16 cellular contexts compared by ENCODE assay signal in genomic region chr22:48701296-48702030, GRCh38.
DNase-seq lines count a peak whose midpoint lies in the region; ATAC-seq and TF ChIP-seq lines count a peak whose summit lies in the region.
"Had no signal": no experiment of that assay in that cellular context is flagged by ENCODE, and none has a peak within 500 bp of the region (broad histone marks: within the 10 kb centered on the region; RNA-seq: fewer than 3 reads in every experiment).

No MANE protein-coding gene starts in this region.

- DNase-seq in GM23338 (ENCODE audit: low spot score) (no peak), body of pancreas (no peak), substantia nigra (lab: John Stamatoyannopoulos, UW) (no peak), mesenchymal stem cell (no peak), nephron progenitor cell (no peak), NCI-H187 (lab: John Stamatoyannopoulos, UW) (no peak)
- DNase-seq in activated CD8-positive, alpha-beta T cell treated with anti-CD3 and anti-CD28 coated beads, Interleukin-2, amount 10 ng/mL, durations not matched to agents 7 days and 5 days, result no peak
- DNase-seq: Caco-2, NCI-H1417, NCI-H2029, NCI-H446 treated with DMSO at 0.1 percent for 48 hours, OCI-M1, SJCRH30 had no signal

- no peak overlapping the region for H3K4ac ChIP-seq in mesenchymal stem cell (ENCODE audit: low read depth in 1 of 2, low read length in 2 of 2)

- H3K4me3 Mint-ChIP-seq in GM23338, result no peak overlapping the region
- no peak overlapping the region for H3K4me3 Mint-ChIP-seq in nephron progenitor cell
- no peak overlapping the region for H3K4me3 Mint-ChIP-seq in activated CD8-positive, alpha-beta T cell treated with anti-CD3 and anti-CD28 coated beads, Interleukin-2, amount 10 ng/mL, durations not matched to agents 7 days and 5 days
- H3K4me3 Mint-ChIP-seq: IgD-negative memory B cell had no signal

- H3K4me1 Mint-ChIP-seq in GM23338, result peaks cover 7% of the 10 kb centered on the region
- peaks cover 46% of the 10 kb centered on the region for H3K4me1 Mint-ChIP-seq in nephron progenitor cell
- no peaks in the 10 kb centered on the region for H3K4me1 Mint-ChIP-seq in activated CD8-positive, alpha-beta T cell treated with anti-CD3 and anti-CD28 coated beads, Interleukin-2, amount 10 ng/mL, durations not matched to agents 7 days and 5 days (ENCODE audit: low read depth)
- H3K4me1 Mint-ChIP-seq: IgD-negative memory B cell had no signal

- no peak overlapping the region for H3K4me3 ChIP-seq in GM23338
- H3K4me3 ChIP-seq in body of pancreas, result no peak overlapping the region
- no peak overlapping the region for H3K4me3 ChIP-seq in mesenchymal stem cell (ENCODE audit: insufficient read depth in 1 of 2, low read depth in 1 of 2, low read length in 2 of 2)
- H3K4me3 ChIP-seq: HAP-1, SJCRH30 had no signal

- H3K4me2 ChIP-seq in GM23338, result no peak overlapping the region
- no peak overlapping the region for H3K4me2 ChIP-seq in mesenchymal stem cell (ENCODE audit: low read length, poor library complexity, severe bottlenecking)

- H4K91ac ChIP-seq in mesenchymal stem cell (ENCODE audit: low read length), result no peak overlapping the region

- H3K79me1 ChIP-seq in mesenchymal stem cell (replicated peaks; ENCODE audit: low read length, poor library complexity, severe bottlenecking), result no peaks in the 10 kb centered on the region

- H3F3A ChIP-seq in GM23338 (replicated peaks; ENCODE audit: low read depth), result no peaks in the 10 kb centered on the region

- 66 to 89% methylated on average over 11 to 23 of the region's 23 CpGs for WGBS in body of pancreas, 2 donors
- 78% methylated on average over 22 of the region's 23 CpGs for WGBS in mesenchymal stem cell

- no peak overlapping the region for H3K14ac ChIP-seq in mesenchymal stem cell (ENCODE audit: low read length in 2 of 2)

- H3K27ac Mint-ChIP-seq in GM23338 (peak overlapping the region; percentile 47; the same call in 1 of the 2 replicates), nephron progenitor cell (no peak overlapping the region)
- no peak overlapping the region for H3K27ac Mint-ChIP-seq in activated CD8-positive, alpha-beta T cell treated with anti-CD3 and anti-CD28 coated beads, Interleukin-2, amount 10 ng/mL, durations not matched to agents 7 days and 5 days
- H3K27ac Mint-ChIP-seq: IgD-negative memory B cell had no signal

- H3K9me3 ChIP-seq in body of pancreas (no peaks in the 10 kb centered on the region), mesenchymal stem cell (ENCODE audit: control insufficient read depth, low read length) (no peaks in the 10 kb centered on the region)
- H3K9me3 ChIP-seq: Caco-2, HAP-1, SJCRH30 had no signal

- H4K8ac ChIP-seq in mesenchymal stem cell (ENCODE audit: low read length), result no peak overlapping the region

- H3K9ac ChIP-seq in mesenchymal stem cell (ENCODE audit: low read length), result no peak overlapping the region

- H3K27me3 ChIP-seq in GM23338 (ENCODE audit: insufficient read depth) (no peaks in the 10 kb centered on the region), body of pancreas (no peaks in the 10 kb centered on the region), layer of hippocampus (ENCODE audit: control insufficient read depth, insufficient read depth, low read length) (no peaks in the 10 kb centered on the region), mesenchymal stem cell (ENCODE audit: control insufficient read depth in 1 of 2, insufficient read depth in 1 of 2, low read length in 2 of 2) (no peaks in the 10 kb centered on the region)

- H3K36me3 ChIP-seq in GM23338 (ENCODE audit: insufficient read depth), result no peaks in the 10 kb centered on the region
- no peaks in the 10 kb centered on the region for H3K36me3 ChIP-seq in body of pancreas (replicated peaks in 1 of 2; ENCODE audit: insufficient read depth in 1 of 2, low read depth in 2 of 2)
- no peaks in the 10 kb centered on the region for H3K36me3 ChIP-seq in mesenchymal stem cell (ENCODE audit: control insufficient read depth in 1 of 2, insufficient read depth in 2 of 2, low read depth in 1 of 2, low read length in 2 of 2)
- H3K36me3 ChIP-seq: HAP-1, SJCRH30 had no signal

- no peaks in the 10 kb centered on the region for H3K79me2 ChIP-seq in GM23338 (replicated peaks; ENCODE audit: insufficient read depth)

- H2AK5ac ChIP-seq in mesenchymal stem cell (ENCODE audit: low read length, severe bottlenecking), result no peak overlapping the region

- POLR2A ChIA-PET in activated CD8-positive, alpha-beta T cell treated with anti-CD3 and anti-CD28 coated beads, Interleukin-2, amount 10 ng/mL, durations not matched to agents 7 days and 5 days (lab: Charles Lee), result no interaction called here

- CTCF ChIA-PET in activated CD8-positive, alpha-beta T cell treated with anti-CD3 and anti-CD28 coated beads, Interleukin-2, amount 10 ng/mL, durations not matched to agents 7 days and 5 days (lab: Charles Lee), result no interaction called here

- no peak overlapping the region for H3K18ac ChIP-seq in mesenchymal stem cell (ENCODE audit: low read depth in 1 of 2, low read length in 2 of 2)

- H3K23ac ChIP-seq in mesenchymal stem cell (ENCODE audit: low read length in 2 of 2), result no peak overlapping the region

- H2BK5ac ChIP-seq in mesenchymal stem cell (ENCODE audit: low read depth, low read length, poor library complexity, severe bottlenecking), result no peak overlapping the region

- H3K4me1 ChIP-seq in GM23338 (ENCODE audit: insufficient read depth) (no peaks in the 10 kb centered on the region), body of pancreas (peaks cover 19% of the 10 kb centered on the region), mesenchymal stem cell (ENCODE audit: control insufficient read depth, insufficient read depth, low read depth, low read length) (no peaks in the 10 kb centered on the region)
- H3K4me1 ChIP-seq: Caco-2, HAP-1, SJCRH30 had no signal

- intact Hi-C loops in body of pancreas (cut with DNase I), result no loop called here

- H4K20me1 ChIP-seq in GM23338 (replicated peaks; ENCODE audit: insufficient read depth), result no peaks in the 10 kb centered on the region

- no peak for TF ChIP-seq CTCF in GM23338 (conservative IDR thresholded peaks at IDR 0.05; ENCODE audit: low read depth in 2 of 2)
- TF ChIP-seq CTCF in body of pancreas (IDR thresholded peaks at IDR 0.05), result no peak
- no peak for TF ChIP-seq CTCF in nephron progenitor cell (IDR thresholded peaks at IDR 0.05)

- H3K27me3 Mint-ChIP-seq in GM23338 (ENCODE audit: insufficient read depth, low read depth, poor library complexity) (peaks cover 2% of the 10 kb centered on the region), nephron progenitor cell (ENCODE audit: low read depth, poor library complexity) (peaks cover 3% of the 10 kb centered on the region)
- H3K27me3 Mint-ChIP-seq in activated CD8-positive, alpha-beta T cell treated with anti-CD3 and anti-CD28 coated beads, Interleukin-2, amount 10 ng/mL, durations not matched to agents 7 days and 5 days (ENCODE audit: low read depth), result no peaks in the 10 kb centered on the region
- H3K27me3 Mint-ChIP-seq: IgD-negative memory B cell had no signal

- no peak overlapping the region for H2BK15ac ChIP-seq in mesenchymal stem cell (ENCODE audit: low read depth, poor library complexity, severe bottlenecking)

- H3K9me2 ChIP-seq in GM23338 (ENCODE audit: insufficient read depth), result no peaks in the 10 kb centered on the region

- H2AFZ ChIP-seq in GM23338 (no peak overlapping the region), mesenchymal stem cell (ENCODE audit: low read depth, low read length) (no peak overlapping the region)

- no peaks in the 10 kb centered on the region; the same call in 2 of the 3 replicates for H3K9me3 Mint-ChIP-seq in GM23338
- H3K9me3 Mint-ChIP-seq in nephron progenitor cell, result no peaks in the 10 kb centered on the region
- H3K9me3 Mint-ChIP-seq in activated CD8-positive, alpha-beta T cell treated with anti-CD3 and anti-CD28 coated beads, Interleukin-2, amount 10 ng/mL, durations not matched to agents 7 days and 5 days (ENCODE audit: insufficient read depth), result no peaks in the 10 kb centered on the region
- H3K9me3 Mint-ChIP-seq: IgD-negative memory B cell had no signal

- no peak overlapping the region for H3K27ac ChIP-seq in GM23338 (ENCODE audit: low read depth)
- peak overlapping the region in 3 of 4 donors; percentile 77 to 80 (median 80) for H3K27ac ChIP-seq in body of pancreas
- peak overlapping the region; percentile 55 for H3K27ac ChIP-seq in layer of hippocampus (ENCODE audit: low read depth, low read length)
- peak overlapping the region; percentile 92 for H3K27ac ChIP-seq in substantia nigra (ENCODE audit: low read depth, low read length, poor library complexity, severe bottlenecking)
- no peak overlapping the region for H3K27ac ChIP-seq in mesenchymal stem cell (ENCODE audit: low read length, poor library complexity, severe bottlenecking)
- H3K27ac ChIP-seq: SJCRH30 had no signal

- no peaks in the 10 kb centered on the region for H3K36me3 Mint-ChIP-seq in GM23338 (ENCODE audit: low read depth)
- H3K36me3 Mint-ChIP-seq in nephron progenitor cell (ENCODE audit: low read depth), result no peaks in the 10 kb centered on the region
- no peaks in the 10 kb centered on the region for H3K36me3 Mint-ChIP-seq in activated CD8-positive, alpha-beta T cell treated with anti-CD3 and anti-CD28 coated beads, Interleukin-2, amount 10 ng/mL, durations not matched to agents 7 days and 5 days (ENCODE audit: low read depth)
- H3K36me3 Mint-ChIP-seq: IgD-negative memory B cell had no signal

- TF ChIP-seq POLR2A in body of pancreas (IDR thresholded peaks at IDR 0.05), result no peak

- ATAC-seq in GM23338 (peak; percentile 43; the same call in 2 of the 3 replicates), body of pancreas (no peak)
- no peak for ATAC-seq in activated CD8-positive, alpha-beta T cell treated with anti-CD3 and anti-CD28 coated beads, Interleukin-2, amount 10 ng/mL, durations not matched to agents 7 days and 5 days

- H2BK120ac ChIP-seq in mesenchymal stem cell (ENCODE audit: low read depth, low read length), result no peak overlapping the region

- H2BK12ac ChIP-seq in mesenchymal stem cell (ENCODE audit: low read length in 2 of 2), result no peak overlapping the region

Comparison
In these comparisons a context has a peak if more than half of its experiments do, and no peak if none do; other contexts are left out.
1. H3K27ac ChIP-seq: peak in body of pancreas (3 of 4), layer of hippocampus (single experiment) and substantia nigra (single experiment); none in GM23338 (single experiment) and mesenchymal stem cell (single experiment).